ENCODE assay signal across 22 cellular contexts in genomic region chr2:185980944-185981343, GRCh38.
DNase-seq lines count a peak whose midpoint lies in the region; ATAC-seq and TF ChIP-seq lines count a peak whose summit lies in the region.
"Had no signal": no experiment of that assay in that cellular context is flagged by ENCODE, and none has a peak within 500 bp of the region (broad histone marks: within the 10 kb centered on the region; RNA-seq: fewer than 3 reads in every experiment).

No MANE protein-coding gene starts in this region.

- H4K5ac ChIP-seq in IMR-90 (ENCODE audit: low read depth, low read length): no peak overlapping the region

- no peak overlapping the region for H2BK20ac ChIP-seq in IMR-90 (ENCODE audit: low read depth, low read length)

- no peaks in the 10 kb centered on the region for H3K79me2 ChIP-seq in smooth muscle cell (ENCODE audit: low read depth)

- H2AK5ac ChIP-seq in IMR-90 (ENCODE audit: low read depth, low read length): no peak overlapping the region

- in situ Hi-C loops in IMR-90 (cut with MboI; ENCODE audit: low sequenced_read_pairs): no loop called here

- TF ChIP-seq POLR2A in breast epithelium (IDR thresholded peaks at IDR 0.05) (no peak), IMR-90 (IDR thresholded peaks at IDR 0.05; ENCODE audit: low read depth, low read length) (no peak)

- H4K8ac ChIP-seq in IMR-90 (ENCODE audit: low read depth in 2 of 2, low read length in 2 of 2): no peak overlapping the region

- no peak overlapping the region for H3K4me3 Mint-ChIP-seq in MCF 10A (ENCODE audit: unreplicated experiment)
- H3K4me3 Mint-ChIP-seq: B cell; CD4-positive, alpha-beta T cell; CD8-positive, alpha-beta T cell had no signal

- no peak overlapping the region for H2BK5ac ChIP-seq in IMR-90 (ENCODE audit: low read depth, low read length, poor library complexity, severe bottlenecking)

- H3K27me3 Mint-ChIP-seq in MCF 10A (ENCODE audit: insufficient read depth, unreplicated experiment): no peaks in the 10 kb centered on the region
- H3K27me3 Mint-ChIP-seq: B cell; CD4-positive, alpha-beta T cell had no signal

- H3K9me1 ChIP-seq in IMR-90 (ENCODE audit: insufficient read depth, low read length): no peaks in the 10 kb centered on the region

- no peak overlapping the region for H3K18ac ChIP-seq in IMR-90 (ENCODE audit: low read depth, low read length)

- H3F3A ChIP-seq in smooth muscle cell (ENCODE audit: low read depth): peaks cover 10% of the 10 kb centered on the region

- no CpG with 5 or more reads among the region's 3 CpGs for WGBS in IMR-90 (ENCODE audit: extremely low coverage in 2 of 2, insufficient read length in 1 of 2), 2 experiments
- 88% methylated on average over 3 of the region's 3 CpGs for WGBS in smooth muscle cell (ENCODE audit: low lambda C conversion rate)

- no peak overlapping the region for H3K4me2 ChIP-seq in IMR-90 (ENCODE audit: low read depth, low read length)
- no peak overlapping the region for H3K4me2 ChIP-seq in smooth muscle cell
- H3K4me2 ChIP-seq: A549; BLaER1 treated with 17β-estradiol and CSF1 and Interleukin-3, amounts not matched to agents 10 nM and 100 nM had no signal

- H3K14ac ChIP-seq in IMR-90 (replicated peaks; ENCODE audit: low read depth, low read length): no peak overlapping the region

- H3K4me3 ChIP-seq in breast epithelium (no peak overlapping the region), IMR-90 (ENCODE audit: insufficient read depth, low read depth, low read length) (no peak overlapping the region), smooth muscle cell (no peak overlapping the region)
- H3K4me3 ChIP-seq: A549; BLaER1 treated with 17β-estradiol and CSF1 and Interleukin-3, amounts not matched to agents 10 nM and 100 nM; GM12878 had no signal

- H3K36me3 ChIP-seq in breast epithelium (no peaks in the 10 kb centered on the region), IMR-90 (ENCODE audit: control insufficient read depth, insufficient read depth, low read length) (no peaks in the 10 kb centered on the region), smooth muscle cell (ENCODE audit: low read depth) (no peaks in the 10 kb centered on the region)

- no peaks in the 10 kb centered on the region for H3K79me1 ChIP-seq in IMR-90 (ENCODE audit: low read depth in 1 of 2, low read length in 2 of 2)

- no peak overlapping the region for H3K56ac ChIP-seq in IMR-90 (ENCODE audit: extremely low read depth, insufficient read depth, low read length)

- BruUV-seq in MCF 10A (replicated peaks; lab: Mats Ljungman, UMichigan) (no TSS peak), IMR-90 (replicated peaks; lab: Mats Ljungman, UMichigan) (no TSS peak)

- H3K27me3 ChIP-seq in breast epithelium (no peaks in the 10 kb centered on the region), IMR-90 (ENCODE audit: control insufficient read depth, insufficient read depth, low read length) (no peaks in the 10 kb centered on the region), smooth muscle cell (ENCODE audit: low read depth) (no peaks in the 10 kb centered on the region)
- H3K27me3 ChIP-seq: BLaER1 treated with 17β-estradiol and CSF1 and Interleukin-3, amounts not matched to agents 10 nM and 100 nM had no signal

- H2AK9ac ChIP-seq in IMR-90 (replicated peaks; ENCODE audit: low read depth, low read length, poor library complexity): no peak overlapping the region

- H2AFZ ChIP-seq in IMR-90 (replicated peaks; ENCODE audit: low read length, poor library complexity): no peak overlapping the region
- H2AFZ ChIP-seq in smooth muscle cell (ENCODE audit: low read depth): no peak overlapping the region

- no peak for TF ChIP-seq RAD21 in IMR-90 (IDR thresholded peaks at IDR 0.05; ENCODE audit: low read length)

- no peak overlapping the region for H3K23ac ChIP-seq in IMR-90 (ENCODE audit: low read depth, low read length)

- H4K20me1 ChIP-seq in IMR-90 (ENCODE audit: insufficient read depth, low read length) (no peaks in the 10 kb centered on the region), smooth muscle cell (ENCODE audit: low read depth) (no peaks in the 10 kb centered on the region)
- H4K20me1 ChIP-seq: BLaER1 treated with 17β-estradiol and CSF1 and Interleukin-3, amounts not matched to agents 10 nM and 100 nM had no signal

- H3K9me3 Mint-ChIP-seq in MCF 10A (ENCODE audit: unreplicated experiment): no peaks in the 10 kb centered on the region

- H3K27ac ChIP-seq in breast epithelium: no peak overlapping the region
- no peak overlapping the region for H3K27ac ChIP-seq in IMR-90 (ENCODE audit: insufficient read depth, low read length)
- H3K27ac ChIP-seq in smooth muscle cell (ENCODE audit: low read depth): peak overlapping the region; percentile 23
- H3K27ac ChIP-seq: 22Rv1; A549; BLaER1 treated with 17β-estradiol and CSF1 and Interleukin-3, amounts not matched to agents 10 nM and 100 nM; C4-2B had no signal

- POLR2A ChIA-PET in MCF 10A (lab: Yijun Ruan, JAX) (interaction anchor here (1.0 kb wide), 1 partner anchor 11 kb away, joined by 3 read pairs; no protein-coding TSS in a partner anchor), IMR-90 (lab: Charles Lee; ENCODE audit: unreplicated experiment) (no interaction called here)

- no peak for TF ChIP-seq CTCF in MCF 10A (IDR thresholded peaks at IDR 0.05; ENCODE audit: unreplicated experiment)
- TF ChIP-seq CTCF in breast epithelium (IDR thresholded peaks at IDR 0.05): no peak
- TF ChIP-seq CTCF in IMR-90 (conservative IDR thresholded peaks at IDR 0.05; ENCODE audit: low read depth, low read length): no peak
- TF ChIP-seq CTCF in smooth muscle cell (IDR thresholded peaks at IDR 0.05; ENCODE audit: borderline replicate concordance, insufficient read depth, poor library complexity, severe bottlenecking): no peak

- intact Hi-C loops in MCF 10A (cut with micrococcal nuclease): no loop called here
- intact Hi-C loops in breast epithelium (cut with DNase I; ENCODE audit: low total_unique reads): no loop called here
- intact Hi-C loops in IMR-90 (cut with micrococcal nuclease): no loop called here

- DNase-seq in MCF 10A (ENCODE audit: unreplicated experiment) (no peak), breast epithelium (ENCODE audit: low spot score in 2 of 2) (no peak), IMR-90 (no peak), smooth muscle cell (lab: John Stamatoyannopoulos, UW; ENCODE audit: unreplicated experiment) (no peak), COLO829 (ENCODE audit: low spot score) (no peak)
- DNase-seq: AML-193; CD4-positive, alpha-beta T cell; CD8-positive, alpha-beta T cell; COR-L47; DMS 273 treated with DMSO at 0.1 percent for 48 hours; DMS153; DMS53; DMS79; DND-41; EL; GDM1 had no signal

- peak overlapping the region; percentile 55 for H3K27ac Mint-ChIP-seq in MCF 10A (ENCODE audit: low read depth, unreplicated experiment)
- H3K27ac Mint-ChIP-seq: B cell; CD4-positive, alpha-beta T cell; CD8-positive, alpha-beta T cell had no signal

- H3K9ac ChIP-seq in IMR-90 (ENCODE audit: low read depth, low read length): no peak overlapping the region
- H3K9ac ChIP-seq in smooth muscle cell (ENCODE audit: low read depth): no peak overlapping the region
- H3K9ac ChIP-seq: BLaER1 treated with 17β-estradiol and CSF1 and Interleukin-3, amounts not matched to agents 10 nM and 100 nM had no signal

- dilution Hi-C loops in IMR-90 (cut with HindIII; ENCODE audit: low sequenced_read_pairs, unreplicated experiment): no loop called here

- H4K91ac ChIP-seq in IMR-90 (ENCODE audit: insufficient read depth, low read depth, low read length): no peak overlapping the region

- H3K9me3 ChIP-seq in breast epithelium (no peaks in the 10 kb centered on the region), IMR-90 (ENCODE audit: control insufficient read depth, insufficient read depth, low read length) (no peaks in the 10 kb centered on the region), smooth muscle cell (replicated peaks; ENCODE audit: low read depth) (no peaks in the 10 kb centered on the region)
- H3K9me3 ChIP-seq: A549 had no signal

- H3K4me1 ChIP-seq in breast epithelium: no peaks in the 10 kb centered on the region
- no peaks in the 10 kb centered on the region for H3K4me1 ChIP-seq in IMR-90 (ENCODE audit: control insufficient read depth, insufficient read depth, low read length)
- peaks cover 8% of the 10 kb centered on the region for H3K4me1 ChIP-seq in smooth muscle cell (ENCODE audit: low read depth)
- H3K4me1 ChIP-seq: A549; BLaER1 treated with 17β-estradiol and CSF1 and Interleukin-3, amounts not matched to agents 10 nM and 100 nM had no signal

- CTCF ChIA-PET in MCF 10A (lab: Yijun Ruan, JAX): interaction anchor here (2.4 kb wide), 1 partner anchor 277 kb away, joined by 8 read pairs; no protein-coding TSS in a partner anchor
- CTCF ChIA-PET in IMR-90 (lab: Yijun Ruan, JAX): no interaction called here

- no peak overlapping the region for H2BK15ac ChIP-seq in IMR-90 (ENCODE audit: low read depth, low read length)

- ATAC-seq in IMR-90 (ENCODE audit: low read depth): no peak
- ATAC-seq: A549; CD8-positive, alpha-beta T cell; GM12878 had no signal

- H3K36me3 Mint-ChIP-seq in MCF 10A (ENCODE audit: insufficient read depth, unreplicated experiment): no peaks in the 10 kb centered on the region

- peaks cover 21% of the 10 kb centered on the region for H3K4me1 Mint-ChIP-seq in MCF 10A (ENCODE audit: insufficient read depth, unreplicated experiment)
- H3K4me1 Mint-ChIP-seq: B cell had no signal

- no peak overlapping the region for H3K4ac ChIP-seq in IMR-90 (ENCODE audit: low read depth, low read length)

- no peak overlapping the region for H2BK120ac ChIP-seq in IMR-90 (ENCODE audit: low read depth, low read length)

TF ChIP-seq in IMR-90, 13 proteins besides CTCF, POLR2A, EP300 and RAD21:
- 0 out of 2 replicates have a peak, but pooled peaks have one; percentile 17 for TF ChIP-seq MAFK (IDR thresholded peaks at IDR 0.05; ENCODE audit: low read depth, low read length)
- no peak for TF ChIP-seq MAZ (IDR thresholded peaks at IDR 0.05; ENCODE audit: borderline replicate concordance, low read depth, low read length)
TF ChIP-seq in IMR-90: peak in this region for 1.
